ENCODE assay signal across 8 cellular contexts in genomic region chr9:109117856-109118801, GRCh38. TPM values are rescaled to one million over a fixed set of nuclear protein-coding genes. Genes with fewer than 3 reads are reported as not detected.
DNase-seq lines count a peak whose midpoint lies in the region; ATAC-seq and TF ChIP-seq lines count a peak whose summit lies in the region.

No MANE protein-coding gene starts in this region.

- DNase-seq in DMS 273 (lab: John Stamatoyannopoulos, UW; ENCODE audit: unreplicated experiment) = peak; percentile 45
- no peak for DNase-seq in DMS 273 treated with DMSO at 0.1 percent for 48 hours (lab: John Stamatoyannopoulos, UW)
- DNase-seq in SK-N-SH = peak; percentile 22
- DNase-seq in amniotic epithelial cell (ENCODE audit: low read depth) = peak; percentile 99
- peak; percentile 27 for DNase-seq in stimulated activated CD4-positive, alpha-beta T cell treated with anti-CD3 and anti-CD28 coated beads, Interleukin-12 subunit alpha, Interleukin-12 subunit beta, amount 100 ng/mL, for 4 hours
- DNase-seq in GM20000 (ENCODE audit: low spot score) = no peak

- peaks cover 11% of the 10 kb centered on the region for H3F3A ChIP-seq in SK-N-SH (replicated peaks; ENCODE audit: insufficient read depth)

- CTCF ChIA-PET in SK-N-SH (lab: Yijun Ruan, JAX) = interaction anchor here (1.4 to 1.6 kb wide), 2 partner anchors 9 to 18 kb away, joined by 3 to 5 read pairs; no protein-coding TSS in a partner anchor

- TF ChIP-seq CTCF in SK-N-SH (IDR thresholded peaks at IDR 0.05) (no peak), GM20000 (IDR thresholded peaks at IDR 0.05; ENCODE audit: extremely low read depth, missing control alignments) (no peak)

- no peaks in the 10 kb centered on the region for H3K9me2 ChIP-seq in SK-N-SH

- H3K36me3 ChIP-seq in SK-N-SH (replicated peaks in 1 of 2; ENCODE audit: control insufficient read depth in 1 of 2, insufficient read depth in 2 of 2, low read length in 1 of 2) (no peaks in the 10 kb centered on the region), iPS-18a (ENCODE audit: control insufficient read depth, low read depth, low read length) (peaks cover 3% of the 10 kb centered on the region)

- H3K9me3 ChIP-seq in SK-N-SH (no peaks in the 10 kb centered on the region), iPS-18a (ENCODE audit: control insufficient read depth, low read depth, low read length) (no peaks in the 10 kb centered on the region)

- H2AFZ ChIP-seq in SK-N-SH (ENCODE audit: low read depth) = no peak overlapping the region

- no peak for ATAC-seq in HG03460 (IDR thresholded peaks at IDR 0.05; ENCODE audit: unreplicated experiment)

- H3K4me1 ChIP-seq in SK-N-SH (ENCODE audit: control insufficient read depth in 1 of 2, insufficient read depth in 2 of 2, low read depth in 1 of 2, low read length in 1 of 2) (peaks cover 13 to 30% of the 10 kb centered on the region in 2 experiments; a peak in 3 of 4 replicates), iPS-18a (ENCODE audit: control insufficient read depth, low read depth, low read length) (peaks cover 30% of the 10 kb centered on the region)

- H3K79me2 ChIP-seq in SK-N-SH (ENCODE audit: insufficient read depth) = peaks cover 70% of the 10 kb centered on the region

- POLR2A ChIA-PET in SK-N-SH (lab: Yijun Ruan, JAX) = interaction anchor here (0.6 kb wide), 1 partner anchor 65 kb away, joined by 3 read pairs; no protein-coding TSS in a partner anchor

- H3K4me3 ChIP-seq in SK-N-SH (ENCODE audit: low read depth in 2 of 2, low read length in 1 of 2) (peak overlapping the region; percentile 78 to 87), iPS-18a (ENCODE audit: low read length) (peak overlapping the region; percentile 69)

- H3K27ac ChIP-seq in SK-N-SH (ENCODE audit: low read depth in 2 of 2, low read length in 1 of 2) (peak overlapping the region; percentile 7 to 79; a peak in 2 of 4 replicates), iPS-18a (ENCODE audit: low read length) (no peak overlapping the region)

- 15% methylated on average over 14 of the region's 14 CpGs for WGBS in SK-N-SH (ENCODE audit: low lambda C conversion rate)

- no peak for TF ChIP-seq RAD21 in SK-N-SH (IDR thresholded peaks at IDR 0.05; ENCODE audit: low read length)

- H3K9ac ChIP-seq in SK-N-SH (peak overlapping the region; percentile 87), iPS-18a (ENCODE audit: low read length) (peak overlapping the region; percentile 55)

- peak overlapping the region; percentile 94 for H3K4me2 ChIP-seq in SK-N-SH

- H4K20me1 ChIP-seq in SK-N-SH (ENCODE audit: insufficient read depth) = peaks cover 40% of the 10 kb centered on the region

- no peak for TF ChIP-seq EP300 in SK-N-SH (IDR thresholded peaks at IDR 0.05; ENCODE audit: borderline replicate concordance in 1 of 2, low read depth in 1 of 2, low read length in 1 of 2)

- H3K27me3 ChIP-seq in SK-N-SH (ENCODE audit: insufficient read depth) = no peaks in the 10 kb centered on the region
- no peaks in the 10 kb centered on the region for H3K27me3 ChIP-seq in iPS-18a (ENCODE audit: control insufficient read depth, insufficient read depth, low read length)

TF ChIP-seq in SK-N-SH, 30 proteins besides CTCF, POLR2A, EP300 and RAD21:
- peak; percentile 28; the same call in 1 of the 2 replicates for TF ChIP-seq TCF12 (IDR thresholded peaks at IDR 0.05)
- 0 out of 2 replicates have a peak, but pooled peaks have one; percentile 30 for TF ChIP-seq ZBTB33 (IDR thresholded peaks at IDR 0.05; ENCODE audit: borderline replicate concordance, low read depth)
- TF ChIP-seq IRF3 (IDR thresholded peaks at IDR 0.05; ENCODE audit: low read depth, low read length) = no peak
- TF ChIP-seq PBX3 (IDR thresholded peaks at IDR 0.05) = peak; percentile 82
- peak; percentile 81 for TF ChIP-seq FOSL2 (IDR thresholded peaks at IDR 0.05; ENCODE audit: borderline replicate concordance, low read depth)
- TF ChIP-seq CHD2 (IDR thresholded peaks at IDR 0.05; ENCODE audit: low read length, partially characterized antibody) = no peak
- peak; percentile 64 for TF ChIP-seq JUND (IDR thresholded peaks at IDR 0.05)
- TF ChIP-seq, protein P1, sequence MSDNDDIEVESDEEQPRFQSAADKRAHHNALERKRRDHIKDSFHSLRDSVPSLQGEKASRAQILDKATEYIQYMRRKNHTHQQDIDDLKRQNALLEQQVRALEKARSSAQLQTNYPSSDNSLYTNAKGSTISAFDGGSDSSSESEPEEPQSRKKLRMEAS (IDR thresholded peaks at IDR 0.05; ENCODE audit: low read depth) = 0 out of 2 replicates have a peak, but pooled peaks have one; percentile 31
TF ChIP-seq in SK-N-SH: peak in this region for 6.

RNA-seq across cellular contexts. Expression of gene TMEM245, which starts 1.6 kb away (rescaled TPM):
- polyA plus RNA-seq in SK-N-SH (2012; rRNA removed) = 17.5 and 26.0 TPM in 2 replicates
- polyA plus RNA-seq in SK-N-SH (2012; cell fraction: cytosol; rRNA removed) = 19.8 and 23.6 TPM in 2 replicates
- 9.1 and 19.6 TPM in 2 replicates for polyA plus RNA-seq in SK-N-SH (2012; cell fraction: nucleus; rRNA removed)

RNA-seq across cellular contexts. Expression of gene FRRS1L, which starts 48.9 kb away (rescaled TPM):
- polyA plus RNA-seq in SK-N-SH (2012; rRNA removed) = 3.7 and 5.2 TPM in 2 replicates
- 5.7 and 6.1 TPM in 2 replicates for polyA plus RNA-seq in SK-N-SH (2012; cell fraction: cytosol; rRNA removed)
- 2.3 and 3.7 TPM in 2 replicates for polyA plus RNA-seq in SK-N-SH (2012; cell fraction: nucleus; rRNA removed)

Comparison
In these comparisons a context has a peak if more than half of its experiments do, and no peak if none do; other contexts are left out.
1. DNase-seq: peak in DMS 273 (single experiment), SK-N-SH (single experiment), amniotic epithelial cell (single experiment) and stimulated activated CD4-positive, alpha-beta T cell treated with anti-CD3 and anti-CD28 coated beads, Interleukin-12 subunit alpha, Interleukin-12 subunit beta, amount 100 ng/mL, for 4 hours (single experiment); none in DMS 273 treated with DMSO at 0.1 percent for 48 hours (single experiment) and GM20000 (single experiment).